ENCODE assay signal across 8 cellular contexts in genomic region chr22:24602847-24603769, GRCh38. TPM values are rescaled to one million over a fixed set of nuclear protein-coding genes. Genes with fewer than 3 reads are reported as not detected.
DNase-seq lines count a peak whose midpoint lies in the region; ATAC-seq, FAIRE-seq and TF ChIP-seq lines count a peak whose summit lies in the region.
"Not testable (repeated sequence)": the region's sequence is repeated elsewhere in the genome, so short reads cannot be mapped to it uniquely, and the experiment has no call there.

Gene GGT1, plus strand, starts transcription at chr22:24603193. Its CDS starts 7,889 bp downstream, at chr22:24611082.

- H3K9ac ChIP-seq in HUES64 (ENCODE audit: low read depth, low read length); neuronal stem cell (ENCODE audit: low read depth, low read length, poor library complexity): not testable (repeated sequence)

- ATAC-seq in activated CD8-positive, alpha-beta memory T cell treated with anti-CD3 and anti-CD28 coated beads, Interleukin-2, amount 10 ng/mL, durations not matched to agents 7 days and 5 days, result not testable (repeated sequence)

- H3K27ac ChIP-seq in HUES64 (ENCODE audit: low read depth, low read length), result not testable (repeated sequence)
- H3K27ac ChIP-seq in neuronal stem cell (replicated peaks; ENCODE audit: low read length), result peak within 1 kb of the TSS; percentile 67

- H3K23ac ChIP-seq in neuronal stem cell (ENCODE audit: low read depth, low read length, poor library complexity), result not testable (repeated sequence)

- not testable (repeated sequence) for DNase-seq in Caco-2; activated CD8-positive, alpha-beta memory T cell treated with anti-CD3 and anti-CD28 coated beads, Interleukin-2, amount 10 ng/mL, durations not matched to agents 7 days and 5 days; neuronal stem cell (ENCODE audit: low spot score); type B pancreatic cell (ENCODE audit: extremely low spot score, unreplicated experiment)
- peak; percentile 71 for DNase-seq in RCC 7860 (ENCODE audit: low spot score)
- peak; percentile 45 for DNase-seq in kidney tubule cell (ENCODE audit: low spot score)

- peak within 1 kb of the TSS; percentile 56 for H2AK5ac ChIP-seq in neuronal stem cell (ENCODE audit: low read depth, low read length)

- H3K36me3 ChIP-seq in Caco-2 (ENCODE audit: control insufficient read depth, insufficient read depth, low read length); HUES64 (ENCODE audit: insufficient read depth, low read length); neuronal stem cell (replicated peaks in 1 of 2; ENCODE audit: control insufficient read depth in 2 of 2, insufficient read depth in 2 of 2, low read length in 2 of 2): not testable (repeated sequence)

- peak within 1 kb of the TSS; percentile 31 for H3K4me2 ChIP-seq in neuronal stem cell (ENCODE audit: insufficient read depth, low read length, poor library complexity, severe bottlenecking)

- H3K27me3 ChIP-seq in Caco-2 (replicated peaks; ENCODE audit: control insufficient read depth, insufficient read depth, low read length); HUES64 (ENCODE audit: insufficient read depth, low read length); neuronal stem cell (ENCODE audit: control insufficient read depth in 3 of 3, insufficient read depth in 3 of 3, low read depth in 1 of 3, low read length in 3 of 3): not testable (repeated sequence)

- WGBS in HUES64, result 42% methylated on average over 19 of the region's 22 CpGs
- no CpG with 5 or more reads among the region's 22 CpGs for WGBS in neuronal stem cell (ENCODE audit: extremely low coverage in 2 of 2, insufficient read length in 2 of 2, insufficient replicate concordance in 1 of 2), 2 donors

- not testable (repeated sequence) for H3K9me3 Mint-ChIP-seq in Caco-2 (ENCODE audit: unreplicated experiment); activated CD8-positive, alpha-beta memory T cell treated with anti-CD3 and anti-CD28 coated beads, Interleukin-2, amount 10 ng/mL, durations not matched to agents 7 days and 5 days (ENCODE audit: low read depth); dendritic cell treated with granulocyte-macrophage colony-stimulating factor and Interleukin-4, amounts not matched to agents 40 ng/mL and 50 ng/mL, for 4 days; type B pancreatic cell

- not testable (repeated sequence) for H2BK5ac ChIP-seq in neuronal stem cell (ENCODE audit: low read length)

- not testable (repeated sequence) for TF ChIP-seq CTCF in Caco-2 (IDR thresholded peaks at IDR 0.05; ENCODE audit: insufficient read depth in 1 of 2, low read depth in 1 of 2, low read length in 1 of 2, severe bottlenecking in 1 of 2, unreplicated experiment in 1 of 2); type B pancreatic cell (conservative IDR thresholded peaks at IDR 0.05)

- FAIRE-seq in RCC 7860 (lab: Jason Lieb, UNC), result not testable (repeated sequence)

- intact Hi-C loops in Caco-2 (cut with micrococcal nuclease; ENCODE audit: unreplicated experiment); dendritic cell treated with granulocyte-macrophage colony-stimulating factor and Interleukin-4, amounts not matched to agents 40 ng/mL and 50 ng/mL, for 4 days (cut with micrococcal nuclease): not testable (repeated sequence)

- not testable (repeated sequence) for H3K36me3 Mint-ChIP-seq in Caco-2 (ENCODE audit: insufficient read depth, unreplicated experiment); activated CD8-positive, alpha-beta memory T cell treated with anti-CD3 and anti-CD28 coated beads, Interleukin-2, amount 10 ng/mL, durations not matched to agents 7 days and 5 days; dendritic cell treated with granulocyte-macrophage colony-stimulating factor and Interleukin-4, amounts not matched to agents 40 ng/mL and 50 ng/mL, for 4 days (ENCODE audit: low read depth); type B pancreatic cell

- H3K4me3 ChIP-seq in Caco-2 (ENCODE audit: low read depth, low read length), result peak within 1 kb of the TSS; percentile 5
- peak within 1 kb of the TSS; percentile 29; the same call in 1 of the 2 replicates for H3K4me3 ChIP-seq in HUES64 (ENCODE audit: low read length)
- H3K4me3 ChIP-seq in neuronal stem cell (ENCODE audit: low read length in 2 of 2), result peak within 1 kb of the TSS in 1 of 2 donors; percentile 3

- not testable (repeated sequence) for H4K8ac ChIP-seq in neuronal stem cell (ENCODE audit: low read depth, low read length)

- H4K91ac ChIP-seq in neuronal stem cell (ENCODE audit: low read depth, low read length, poor library complexity), result not testable (repeated sequence)

- not testable (repeated sequence) for H3K9me3 ChIP-seq in Caco-2; HUES64 (ENCODE audit: insufficient read depth, low read depth, low read length); neuronal stem cell (replicated peaks in 1 of 2; ENCODE audit: control insufficient read depth in 2 of 2, insufficient read depth in 1 of 2, low read depth in 1 of 2, low read length in 2 of 2)

- H3K27ac Mint-ChIP-seq in Caco-2 (ENCODE audit: unreplicated experiment), result not testable (repeated sequence)
- H3K27ac Mint-ChIP-seq in activated CD8-positive, alpha-beta memory T cell treated with anti-CD3 and anti-CD28 coated beads, Interleukin-2, amount 10 ng/mL, durations not matched to agents 7 days and 5 days, result peak within 1 kb of the TSS; percentile 85
- peak within 1 kb of the TSS; percentile 78 for H3K27ac Mint-ChIP-seq in dendritic cell treated with granulocyte-macrophage colony-stimulating factor and Interleukin-4, amounts not matched to agents 40 ng/mL and 50 ng/mL, for 4 days
- H3K27ac Mint-ChIP-seq in type B pancreatic cell, result peak within 1 kb of the TSS; percentile 46

- H3K27me3 Mint-ChIP-seq in Caco-2 (ENCODE audit: insufficient read depth, unreplicated experiment); activated CD8-positive, alpha-beta memory T cell treated with anti-CD3 and anti-CD28 coated beads, Interleukin-2, amount 10 ng/mL, durations not matched to agents 7 days and 5 days; dendritic cell treated with granulocyte-macrophage colony-stimulating factor and Interleukin-4, amounts not matched to agents 40 ng/mL and 50 ng/mL, for 4 days; type B pancreatic cell: not testable (repeated sequence)

- H3K14ac ChIP-seq in neuronal stem cell (ENCODE audit: low read length), result not testable (repeated sequence)

- H3K18ac ChIP-seq in neuronal stem cell (ENCODE audit: low read length), result peak within 1 kb of the TSS; percentile 80

- not testable (repeated sequence) for H3K4ac ChIP-seq in neuronal stem cell (ENCODE audit: low read length)

- H2BK15ac ChIP-seq in neuronal stem cell (ENCODE audit: low read length), result not testable (repeated sequence)

- CTCF ChIA-PET in Caco-2 (lab: Charles Lee); activated CD8-positive, alpha-beta memory T cell treated with anti-CD3 and anti-CD28 coated beads, Interleukin-2, amount 10 ng/mL, durations not matched to agents 7 days and 5 days (lab: Charles Lee): not testable (repeated sequence)

- H3K4me3 Mint-ChIP-seq in Caco-2 (ENCODE audit: unreplicated experiment) (peak within 1 kb of the TSS; percentile 60), type B pancreatic cell (peak within 1 kb of the TSS; percentile 53)
- peak within 1 kb of the TSS; percentile 40 for H3K4me3 Mint-ChIP-seq in activated CD8-positive, alpha-beta memory T cell treated with anti-CD3 and anti-CD28 coated beads, Interleukin-2, amount 10 ng/mL, durations not matched to agents 7 days and 5 days
- peak within 1 kb of the TSS; percentile 54 for H3K4me3 Mint-ChIP-seq in dendritic cell treated with granulocyte-macrophage colony-stimulating factor and Interleukin-4, amounts not matched to agents 40 ng/mL and 50 ng/mL, for 4 days

- POLR2A ChIA-PET in Caco-2 (lab: Charles Lee), result not testable (repeated sequence)

- H2BK12ac ChIP-seq in neuronal stem cell (ENCODE audit: low read length), result peak within 1 kb of the TSS; percentile 30

- not testable (repeated sequence) for H3K79me1 ChIP-seq in neuronal stem cell (ENCODE audit: low read depth, low read length)

- H3K4me1 ChIP-seq in Caco-2; neuronal stem cell (ENCODE audit: control insufficient read depth in 2 of 2, insufficient read depth in 1 of 2, low read depth in 1 of 2, low read length in 2 of 2): not testable (repeated sequence)
- peaks cover 13% of the 10 kb centered on the region; the same call in 1 of the 2 replicates for H3K4me1 ChIP-seq in HUES64 (ENCODE audit: insufficient read depth, low read length)

- H2AFZ ChIP-seq in neuronal stem cell (ENCODE audit: low read length), result peak within 1 kb of the TSS; percentile 70

- peaks cover 14% of the 10 kb centered on the region for H3K4me1 Mint-ChIP-seq in Caco-2 (ENCODE audit: low read depth, unreplicated experiment)
- peaks cover 47% of the 10 kb centered on the region for H3K4me1 Mint-ChIP-seq in activated CD8-positive, alpha-beta memory T cell treated with anti-CD3 and anti-CD28 coated beads, Interleukin-2, amount 10 ng/mL, durations not matched to agents 7 days and 5 days
- H3K4me1 Mint-ChIP-seq in dendritic cell treated with granulocyte-macrophage colony-stimulating factor and Interleukin-4, amounts not matched to agents 40 ng/mL and 50 ng/mL, for 4 days (ENCODE audit: low read depth), result peaks cover 47% of the 10 kb centered on the region
- H3K4me1 Mint-ChIP-seq in type B pancreatic cell (ENCODE audit: unreplicated experiment), result peaks cover 13% of the 10 kb centered on the region

- TSS peak; percentile 17 for BruUV-seq in Caco-2 (replicated peaks; lab: Mats Ljungman, UMichigan)

- H2BK120ac ChIP-seq in neuronal stem cell (ENCODE audit: low read depth, low read length), result not testable (repeated sequence)

RNA-seq across cellular contexts. Expression of gene GGT1, which starts in this region (rescaled TPM):
- total RNA-seq in Caco-2 (2022), result 9.4 and 12.4 TPM in 2 replicates
- polyA plus RNA-seq in HUES64 (2013, experiment 1 of 2), result 8.1 TPM
- 9.5 TPM for polyA plus RNA-seq in HUES64 (2013, experiment 2 of 2)
- total RNA-seq in activated CD8-positive, alpha-beta memory T cell treated with anti-CD3 and anti-CD28 coated beads, Interleukin-2, amount 10 ng/mL, durations not matched to agents 7 days and 5 days, result 10 to 100 TPM; 51.2 to 66.0 TPM
- 1.9 TPM for polyA plus RNA-seq in neuronal stem cell (2013, experiment 1 of 2)
- 1.9 TPM for polyA plus RNA-seq in neuronal stem cell (2013, experiment 2 of 2)
- 4.2 and 8.7 TPM in 2 replicates for total RNA-seq in type B pancreatic cell (ENCODE audit: low replicate concordance)
